ENCODE assay signal across 31 cellular contexts in genomic region chr19:11123076-11123567, GRCh38.
"Had no signal": no experiment of that assay in that cellular context is flagged by ENCODE, and none has a peak within 500 bp of the region (broad histone marks: within the 10 kb centered on the region; RNA-seq: fewer than 3 reads in every experiment).

No MANE protein-coding gene starts in this region.

- H3K27me3 Mint-ChIP-seq: activated CD4-positive, alpha-beta T cell treated with anti-CD3 and anti-CD28 coated beads, Interleukin-2, amount 10 ng/mL, durations not matched to agents 24 days and 14 days; activated CD8-positive, alpha-beta T cell treated with anti-CD3 and anti-CD28 coated beads for 36 hours; T-cell had no signal

- H3K4me2 ChIP-seq: KMS-11, SK-N-SH had no signal

- H3K4me3 Mint-ChIP-seq: activated CD4-positive, alpha-beta T cell treated with anti-CD3 and anti-CD28 coated beads, Interleukin-2, amount 10 ng/mL, durations not matched to agents 24 days and 14 days; activated CD8-positive, alpha-beta T cell treated with anti-CD3 and anti-CD28 coated beads for 36 hours; T-cell had no signal

- H3K27ac ChIP-seq: body of pancreas, breast epithelium, KMS-11, SJSA1, WERI-Rb-1 had no signal

- H3K9me2 ChIP-seq: SK-N-SH had no signal

- H3K9me3 ChIP-seq: adrenal gland, body of pancreas, breast epithelium, SJSA1, SK-N-SH had no signal

- H3K4me1 ChIP-seq: adrenal gland, breast epithelium had no signal

- H3K27ac Mint-ChIP-seq: activated CD4-positive, alpha-beta T cell treated with anti-CD3 and anti-CD28 coated beads, Interleukin-2, amount 10 ng/mL, durations not matched to agents 24 days and 14 days; activated CD8-positive, alpha-beta T cell treated with anti-CD3 and anti-CD28 coated beads for 36 hours; activated T-helper 2 cell treated with anti-CD3 and anti-CD28 coated beads, Interferon-gamma antibody, Interleukin-2, Interleukin-4, amounts not matched to agents 10 μg/mL and 5 μg/mL and 100 μg/mL, durations not matched to agents 14 hours and 24 hours and 36 hours; T-cell had no signal

- H3K4me3 ChIP-seq: adrenal gland, body of pancreas, breast epithelium, SJSA1 had no signal

- H3K4me1 Mint-ChIP-seq: activated CD4-positive, alpha-beta T cell treated with anti-CD3 and anti-CD28 coated beads, Interleukin-2, amount 10 ng/mL, durations not matched to agents 24 days and 14 days had no signal

- H3K36me3 ChIP-seq: breast epithelium had no signal

- DNase-seq: activated CD4-positive, alpha-beta T cell treated with anti-CD3 and anti-CD28 coated beads, Interleukin-2, amount 10 ng/mL, durations not matched to agents 24 days and 14 days; activated CD4-positive, alpha-beta T cell treated with anti-CD3 and anti-CD28 coated beads, Interleukin-2, amount 50 U/mL, for 4 hours; activated CD8-positive, alpha-beta T cell treated with anti-CD3 and anti-CD28 coated beads for 36 hours; activated gamma-delta T cell; activated naive CD4-positive, alpha-beta T cell treated with Interleukin-2 at 50 U/mL for 16 hours; activated T-cell treated with anti-CD3 and anti-CD28 coated beads, Interleukin-2, amount 50 U/mL, for 1 hour; adrenal gland; body of pancreas; caudate nucleus; cerebellar nuclear complex; MM.1S; NCI-H1092 treated with DMSO at 0.1 percent for 48 hours; NCI-H1417; NCI-H146; NCI-H1930; NCI-H2081 treated with DMSO at 0.1 percent for 48 hours; NCI-H226; NCI-H446 treated with DMSO at 0.1 percent for 48 hours; NCI-H524; SHP77 treated with DMSO at 0.1 percent for 48 hours; SK-N-SH; T-cell; T-helper 2 cell; T-helper 9 cell; WERI-Rb-1 had no signal

- ATAC-seq: activated CD8-positive, alpha-beta T cell treated with anti-CD3 and anti-CD28 coated beads for 36 hours; activated naive CD4-positive, alpha-beta T cell treated with anti-CD3 and anti-CD28 coated beads, Interleukin-2, amount 50 U/mL, for 72 hours; body of pancreas; Panc1; T-cell had no signal

- H3K9me3 Mint-ChIP-seq: activated CD4-positive, alpha-beta T cell treated with anti-CD3 and anti-CD28 coated beads, Interleukin-2, amount 10 ng/mL, durations not matched to agents 24 days and 14 days; activated CD8-positive, alpha-beta T cell treated with anti-CD3 and anti-CD28 coated beads for 36 hours; activated naive CD4-positive, alpha-beta T cell treated with anti-CD3 and anti-CD28 coated beads, Interleukin-2, amount 50 U/mL, for 72 hours; activated T-helper 2 cell treated with anti-CD3 and anti-CD28 coated beads, Interferon-gamma antibody, Interleukin-2, Interleukin-4, amounts not matched to agents 10 μg/mL and 5 μg/mL and 100 μg/mL, durations not matched to agents 14 hours and 24 hours and 36 hours; T-cell had no signal

- H3K27me3 ChIP-seq: adrenal gland, body of pancreas, breast epithelium, SJSA1 had no signal
